8 cellular contexts compared by ENCODE assay signal in genomic region chr20:47453167-47453782, GRCh38. TPM values are rescaled to one million over a fixed set of nuclear protein-coding genes. Genes with fewer than 3 reads are reported as not detected.
A peak's percentile ranks its signal among the peaks of the same experiment; 100 is the strongest.
DNase-seq lines count a peak whose midpoint lies in the region; ATAC-seq lines count a peak whose summit lies in the region.

No MANE protein-coding gene starts in this region.

- DNase-seq in activated CD4-positive, alpha-beta T cell treated with anti-CD3 and anti-CD28 coated beads for 48 hours = peak; percentile 74
- DNase-seq in activated CD4-positive, alpha-beta T cell treated with anti-CD3 and anti-CD28 coated beads, Interleukin-2, amount 50 U/mL, for 1 hour = no peak
- DNase-seq in RKO (ENCODE audit: low spot score) = peak; percentile 83
- peak; percentile 59 for DNase-seq in dermis blood vessel endothelial cell
- DNase-seq in stimulated activated CD8-positive, alpha-beta memory T cell treated with anti-CD3 and anti-CD28 coated beads, Interleukin-7, amount 100 ng/mL, for 24 hours (ENCODE audit: low read depth) = peak; percentile 11
- no peak for DNase-seq in inferior parietal cortex (ENCODE audit: extremely low spot score)
- DNase-seq in DMS 273 treated with DMSO at 0.1 percent for 48 hours (lab: John Stamatoyannopoulos, UW) = no peak

- ATAC-seq in HG02852 (IDR thresholded peaks at IDR 0.05; ENCODE audit: unreplicated experiment) = peak; percentile 92

RNA-seq across cellular contexts. Expression of gene NCOA3, which starts 48.4 kb away (rescaled TPM):
- total RNA-seq in dermis blood vessel endothelial cell = 35.1 and 47.9 TPM in 2 replicates

Comparison
In these comparisons a context has a peak if more than half of its experiments do, and no peak if none do; other contexts are left out.
1. DNase-seq: peak in activated CD4-positive, alpha-beta T cell treated with anti-CD3 and anti-CD28 coated beads for 48 hours (single experiment), RKO (single experiment), dermis blood vessel endothelial cell (single experiment) and stimulated activated CD8-positive, alpha-beta memory T cell treated with anti-CD3 and anti-CD28 coated beads, Interleukin-7, amount 100 ng/mL, for 24 hours (single experiment); none in activated CD4-positive, alpha-beta T cell treated with anti-CD3 and anti-CD28 coated beads, Interleukin-2, amount 50 U/mL, for 1 hour (single experiment), inferior parietal cortex (single experiment) and DMS 273 treated with DMSO at 0.1 percent for 48 hours (single experiment).